In genomic region chr3:112013058-112013783, GRCh38 we compare ENCODE assay signal across 1 cellular context.
A peak's percentile ranks its signal among the peaks of the same experiment; 100 is the strongest.
TF ChIP-seq lines count a peak whose summit lies in the region.

No MANE protein-coding gene starts in this region.

TF ChIP-seq in HepG2, 621 proteins besides CTCF, POLR2A, EP300 and RAD21 (continued from another document and continues in another):
- TF ChIP-seq SIX4 (CRISPR knock-in tag; IDR thresholded peaks at IDR 0.05) (no peak), ARNT2 (CRISPR knock-in tag; IDR thresholded peaks at IDR 0.05; ENCODE audit: low read depth) (no peak), TBP (CRISPR knock-in tag; IDR thresholded peaks at IDR 0.05) (no peak), HDAC1 (CRISPR knock-in tag; IDR thresholded peaks at IDR 0.05) (no peak), MAFK (conservative IDR thresholded peaks at IDR 0.05 in 1 of 2, IDR thresholded peaks at IDR 0.05 in 1 of 2; ENCODE audit: low read length in 2 of 2) (peak; percentile 69 to 80), ZNF251 (CRISPR knock-in tag; IDR thresholded peaks at IDR 0.05) (no peak), ZNF121 (CRISPR knock-in tag; IDR thresholded peaks at IDR 0.05) (no peak), ZNF776 (CRISPR knock-in tag; IDR thresholded peaks at IDR 0.05) (no peak), ZBTB7A (CRISPR knock-in tag; IDR thresholded peaks at IDR 0.05) (no peak), HMGXB4 (CRISPR knock-in tag; IDR thresholded peaks at IDR 0.05; ENCODE audit: borderline replicate concordance in 1 of 2, low read depth in 1 of 2) (peak in 1 of 2 experiments; percentile 19; a peak in 2 of 4 replicates), KDM5B (CRISPR knock-in tag; IDR thresholded peaks at IDR 0.05; ENCODE audit: borderline replicate concordance) (peak; percentile 57; the same call in 1 of the 2 replicates), ZNF850 (CRISPR knock-in tag; conservative IDR thresholded peaks at IDR 0.05) (no peak), MTA1 (CRISPR knock-in tag; IDR thresholded peaks at IDR 0.05; ENCODE audit: borderline replicate concordance) (no peak), ZNF101 (CRISPR knock-in tag; IDR thresholded peaks at IDR 0.05; ENCODE audit: borderline replicate concordance, low read depth) (no peak), ZNF720 (CRISPR knock-in tag; IDR thresholded peaks at IDR 0.05) (no peak), ZNF775 (CRISPR knock-in tag; IDR thresholded peaks at IDR 0.05; ENCODE audit: borderline replicate concordance) (no peak), NPAS2 (CRISPR knock-in tag; IDR thresholded peaks at IDR 0.05; ENCODE audit: borderline replicate concordance) (no peak), ZNF180 (CRISPR knock-in tag; IDR thresholded peaks at IDR 0.05; ENCODE audit: borderline replicate concordance, low read depth) (no peak), ASH2L (IDR thresholded peaks at IDR 0.05; ENCODE audit: insufficient read length, low read depth, low read length) (peak; percentile 26), ZNF839 (CRISPR knock-in tag; IDR thresholded peaks at IDR 0.05; ENCODE audit: borderline replicate concordance) (no peak), ZNF543 (CRISPR knock-in tag; IDR thresholded peaks at IDR 0.05) (no peak), ARNTL (CRISPR knock-in tag; IDR thresholded peaks at IDR 0.05) (no peak), ZNF530 (CRISPR knock-in tag; IDR thresholded peaks at IDR 0.05; ENCODE audit: low read depth) (no peak), HDAC6 (IDR thresholded peaks at IDR 0.05; ENCODE audit: low read depth, low read length) (no peak), THRA (CRISPR knock-in tag; IDR thresholded peaks at IDR 0.05; ENCODE audit: borderline replicate concordance) (no peak), NRL (CRISPR knock-in tag; IDR thresholded peaks at IDR 0.05; ENCODE audit: borderline replicate concordance) (0 out of 2 replicates have a peak, but pooled peaks have one; percentile 34), MXD4 (CRISPR knock-in tag; IDR thresholded peaks at IDR 0.05) (no peak; the same call in 1 of the 2 replicates), NR3C1 (CRISPR knock-in tag; IDR thresholded peaks at IDR 0.05) (no peak), AHR (CRISPR knock-in tag; IDR thresholded peaks at IDR 0.05) (0 out of 2 replicates have a peak, but pooled peaks have one; percentile 25), ZNF10 (CRISPR knock-in tag; IDR thresholded peaks at IDR 0.05; ENCODE audit: borderline replicate concordance, low read depth) (no peak), TCF7 (IDR thresholded peaks at IDR 0.05; ENCODE audit: low read depth) (no peak), ZBTB7B (CRISPR knock-in tag; IDR thresholded peaks at IDR 0.05) (no peak), ZNF766 (CRISPR knock-in tag; IDR thresholded peaks at IDR 0.05; ENCODE audit: borderline replicate concordance) (0 out of 2 replicates have a peak, but pooled peaks have one; percentile 44), AKAP8 (CRISPR knock-in tag; IDR thresholded peaks at IDR 0.05) (no peak), SMC3 (IDR thresholded peaks at IDR 0.05; ENCODE audit: low read length) (peak; percentile 66), MBD4 (IDR thresholded peaks at IDR 0.05; ENCODE audit: borderline replicate concordance, low read length) (no peak), U2AF2 (IDR thresholded peaks at IDR 0.05; ENCODE audit: low read depth, low read length) (no peak), TCF12 (IDR thresholded peaks at IDR 0.05) (no peak), TCF12 (CRISPR knock-in tag; IDR thresholded peaks at IDR 0.05) (no peak), ZNF207 (IDR thresholded peaks at IDR 0.05; ENCODE audit: borderline replicate concordance) (no peak), MTF2 (CRISPR knock-in tag; IDR thresholded peaks at IDR 0.05; ENCODE audit: borderline replicate concordance) (no peak), XRCC5 (optimal IDR thresholded peaks at IDR 0.05; ENCODE audit: low read length) (peak; percentile 75), MXD3 (CRISPR knock-in tag; IDR thresholded peaks at IDR 0.05) (no peak), RERE (CRISPR knock-in tag; IDR thresholded peaks at IDR 0.05; ENCODE audit: low read depth) (no peak)
- TF ChIP-seq, protein P1, sequence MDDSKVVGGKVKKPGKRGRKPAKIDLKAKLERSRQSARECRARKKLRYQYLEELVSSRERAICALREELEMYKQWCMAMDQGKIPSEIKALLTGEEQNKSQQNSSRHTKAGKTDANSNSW (CRISPR knock-in tag; IDR thresholded peaks at IDR 0.05; ENCODE audit: borderline replicate concordance): no peak
- TF ChIP-seq, protein P2, sequence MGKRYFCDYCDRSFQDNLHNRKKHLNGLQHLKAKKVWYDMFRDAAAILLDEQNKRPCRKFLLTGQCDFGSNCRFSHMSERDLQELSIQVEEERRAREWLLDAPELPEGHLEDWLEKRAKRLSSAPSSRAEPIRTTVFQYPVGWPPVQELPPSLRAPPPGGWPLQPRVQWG (CRISPR knock-in tag; IDR thresholded peaks at IDR 0.05; ENCODE audit: borderline replicate concordance, low read depth): no peak
- TF ChIP-seq, protein P3, sequence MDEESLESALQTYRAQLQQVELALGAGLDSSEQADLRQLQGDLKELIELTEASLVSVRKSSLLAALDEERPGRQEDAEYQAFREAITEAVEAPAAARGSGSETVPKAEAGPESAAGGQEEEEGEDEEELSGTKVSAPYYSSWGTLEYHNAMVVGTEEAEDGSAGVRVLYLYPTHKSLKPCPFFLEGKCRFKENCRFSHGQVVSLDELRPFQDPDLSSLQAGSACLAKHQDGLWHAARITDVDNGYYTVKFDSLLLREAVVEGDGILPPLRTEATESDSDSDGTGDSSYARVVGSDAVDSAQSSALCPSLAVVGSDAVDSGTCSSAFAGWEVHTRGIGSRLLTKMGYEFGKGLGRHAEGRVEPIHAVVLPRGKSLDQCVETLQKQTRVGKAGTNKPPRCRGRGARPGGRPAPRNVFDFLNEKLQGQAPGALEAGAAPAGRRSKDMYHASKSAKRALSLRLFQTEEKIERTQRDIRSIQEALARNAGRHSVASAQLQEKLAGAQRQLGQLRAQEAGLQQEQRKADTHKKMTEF (CRISPR knock-in tag; IDR thresholded peaks at IDR 0.05): 0 out of 2 replicates have a peak, but pooled peaks have one; percentile 20
- TF ChIP-seq, protein P4, sequence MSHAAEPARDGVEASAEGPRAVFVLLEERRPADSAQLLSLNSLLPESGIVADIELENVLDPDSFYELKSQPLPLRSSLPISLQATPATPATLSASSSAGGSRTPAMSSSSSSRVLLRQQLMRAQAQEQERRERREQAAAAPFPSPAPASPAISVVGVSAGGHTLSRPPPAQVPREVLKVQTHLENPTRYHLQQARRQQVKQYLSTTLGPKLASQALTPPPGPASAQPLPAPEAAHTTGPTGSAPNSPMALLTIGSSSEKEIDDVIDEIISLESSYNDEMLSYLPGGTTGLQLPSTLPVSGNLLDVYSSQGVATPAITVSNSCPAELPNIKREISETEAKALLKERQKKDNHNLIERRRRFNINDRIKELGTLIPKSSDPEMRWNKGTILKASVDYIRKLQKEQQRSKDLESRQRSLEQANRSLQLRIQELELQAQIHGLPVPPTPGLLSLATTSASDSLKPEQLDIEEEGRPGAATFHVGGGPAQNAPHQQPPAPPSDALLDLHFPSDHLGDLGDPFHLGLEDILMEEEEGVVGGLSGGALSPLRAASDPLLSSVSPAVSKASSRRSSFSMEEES (CRISPR knock-in tag; IDR thresholded peaks at IDR 0.05): no peak
